8 cellular contexts compared by ENCODE assay signal in the genomic region with DNA sequence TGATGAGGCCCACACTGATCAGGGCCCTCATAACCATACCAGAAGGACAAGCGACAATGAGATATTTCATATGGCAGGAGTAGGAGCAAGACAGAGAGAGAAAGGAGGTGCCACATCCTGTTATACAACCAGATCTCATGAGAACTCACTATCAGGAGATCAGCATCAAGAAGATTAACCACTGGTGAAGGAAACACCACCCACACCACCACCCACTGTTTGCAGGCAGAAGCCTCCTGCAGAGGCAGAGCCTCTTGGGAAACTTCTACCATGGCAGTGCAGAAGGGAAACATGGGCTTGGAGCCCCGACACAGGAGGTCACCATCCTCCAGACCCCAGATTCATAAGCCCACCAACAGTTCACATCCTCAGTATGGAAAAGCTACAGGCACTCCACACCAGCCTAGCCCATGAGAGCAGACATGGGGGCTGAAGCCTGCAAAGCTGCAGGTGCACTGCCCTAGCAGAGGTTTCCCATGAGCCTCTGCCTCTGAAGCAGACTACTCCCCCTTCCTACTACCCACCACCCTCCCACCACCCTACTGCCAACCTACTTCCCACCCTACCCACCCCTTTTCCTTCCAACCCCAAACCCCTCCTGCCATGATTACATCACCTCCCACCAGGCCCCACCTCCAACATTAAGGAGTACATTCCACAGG.
DNase-seq lines count a peak whose midpoint lies in the region; ATAC-seq and TF ChIP-seq lines count a peak whose summit lies in the region.
"Not testable (repeated sequence)": the region's sequence is repeated elsewhere in the genome, so short reads cannot be mapped to it uniquely, and the experiment has no call there.

No MANE protein-coding gene starts in this region.

- H3K4me3 Mint-ChIP-seq in endothelial cell (ENCODE audit: unreplicated experiment), result not testable (repeated sequence)

- TF ChIP-seq CTCF in endothelial cell (IDR thresholded peaks at IDR 0.05; ENCODE audit: unreplicated experiment), result not testable (repeated sequence)

- H3K9me3 Mint-ChIP-seq in endothelial cell (ENCODE audit: unreplicated experiment), result not testable (repeated sequence)

- H3K4me1 Mint-ChIP-seq in endothelial cell (ENCODE audit: unreplicated experiment), result not testable (repeated sequence)

- peak overlapping the region; percentile 61 for H3K27ac Mint-ChIP-seq in endothelial cell (ENCODE audit: unreplicated experiment)

- DNase-seq in GF-D8 (lab: John Stamatoyannopoulos, UW) (peak; percentile 5), activated T-cell treated with anti-CD3 and anti-CD28 coated beads for 4 hours (peak; percentile 37)
- DNase-seq in activated CD4-positive, alpha-beta T cell treated with anti-CD3 and anti-CD28 coated beads for 48 hours, result peak; percentile 62
- DNase-seq in activated naive CD4-positive, alpha-beta T cell treated with Interleukin-2 at 50 U/mL for 16 hours, result peak; percentile 46
- not testable (repeated sequence) for DNase-seq in endothelial cell (ENCODE audit: low spot score)
- DNase-seq in stimulated activated CD4-positive, alpha-beta T cell treated with anti-CD3 and anti-CD28 coated beads, Interleukin-15, amount 100 ng/mL, for 24 hours, result peak; percentile 64
- DNase-seq in stimulated activated CD8-positive, alpha-beta memory T cell treated with anti-CD3 and anti-CD28 coated beads, Interleukin-12 subunit alpha, Interleukin-12 subunit beta, amount 100 ng/mL, for 1 hour (ENCODE audit: low read depth), result peak; percentile 12
- peak; percentile 23 for DNase-seq in stimulated activated naive CD8-positive, alpha-beta T cell treated with anti-CD3 and anti-CD28 coated beads, Interleukin-15, Interleukin-2, amounts not matched to agents 100 U/mL and 50 U/mL, for 24 hours

- H3K36me3 Mint-ChIP-seq in endothelial cell (ENCODE audit: low read depth, unreplicated experiment), result not testable (repeated sequence)

- not testable (repeated sequence) for ATAC-seq in stimulated activated naive CD8-positive, alpha-beta T cell treated with anti-CD3 and anti-CD28 coated beads, Interleukin-15, Interleukin-2, amounts not matched to agents 100 U/mL and 50 U/mL, for 24 hours

- H3K27me3 Mint-ChIP-seq in endothelial cell (ENCODE audit: unreplicated experiment), result not testable (repeated sequence)
